ENCODE assay signal across 7 cellular contexts in the genomic region with DNA sequence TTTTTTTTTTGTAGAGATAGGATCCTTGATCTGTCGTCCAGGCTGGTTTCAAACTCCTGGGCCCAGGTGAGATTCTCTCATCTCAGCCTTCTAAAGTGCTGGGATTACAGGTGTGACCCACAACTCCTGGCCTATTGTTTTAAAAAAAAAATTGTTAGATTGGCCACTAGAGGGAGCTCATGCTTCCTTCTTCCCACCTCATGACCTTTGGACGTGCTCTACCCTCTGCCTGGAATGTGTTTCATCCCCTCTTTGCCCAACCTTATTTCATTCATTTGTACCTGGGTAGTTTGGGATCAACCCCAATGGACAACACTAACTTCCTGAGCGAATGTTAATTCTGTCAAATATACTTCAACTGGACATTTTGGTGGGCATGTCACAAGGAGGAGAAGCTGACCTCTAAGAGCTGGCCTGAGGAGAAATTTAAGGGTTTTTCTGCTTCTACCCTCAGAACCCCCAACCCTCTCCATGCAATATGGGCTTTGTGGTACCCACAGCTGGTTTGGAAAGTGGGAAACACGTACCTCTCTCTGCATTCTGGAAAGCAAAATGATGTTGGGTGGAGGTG. TPM values are rescaled to one million over a fixed set of nuclear protein-coding genes. Genes with fewer than 3 reads are reported as not detected.
DNase-seq lines count a peak whose midpoint lies in the region; ATAC-seq and TF ChIP-seq lines count a peak whose summit lies in the region.

No MANE protein-coding gene starts in this region.

- no peaks in the 10 kb centered on the region for H3K27me3 Mint-ChIP-seq in H9 (ENCODE audit: low read depth)
- peaks cover 5% of the 10 kb centered on the region for H3K27me3 Mint-ChIP-seq in endothelial cell (ENCODE audit: unreplicated experiment)
- peaks cover 6% of the 10 kb centered on the region for H3K27me3 Mint-ChIP-seq in neural progenitor cell (ENCODE audit: insufficient read depth, low read depth)

- H3K27me3 ChIP-seq in H9 (ENCODE audit: insufficient read depth, low read length) (no peaks in the 10 kb centered on the region), neural progenitor cell (no peaks in the 10 kb centered on the region)

- H2AK5ac ChIP-seq in H9 (ENCODE audit: insufficient read length, low read length) = no peak overlapping the region

- H2AFZ ChIP-seq in H9 (ENCODE audit: low read length) = no peak overlapping the region
- H2AFZ ChIP-seq in OCI-LY7 (ENCODE audit: low read length) = no peak overlapping the region
- H2AFZ ChIP-seq in neural progenitor cell (replicated peaks) = no peak overlapping the region

- peak; percentile 84 for TF ChIP-seq CTCF in H9 (conservative IDR thresholded peaks at IDR 0.05)
- TF ChIP-seq CTCF in OCI-LY7 (conservative IDR thresholded peaks at IDR 0.05; ENCODE audit: low read length) = peak; percentile 84
- TF ChIP-seq CTCF in endothelial cell (IDR thresholded peaks at IDR 0.05; ENCODE audit: unreplicated experiment) = peak; percentile 90
- peak; percentile 75 for TF ChIP-seq CTCF in neural progenitor cell (IDR thresholded peaks at IDR 0.05)

- H3K9me3 Mint-ChIP-seq in H9 = peaks cover 16 to 18% of the 10 kb centered on the region in 2 experiments
- H3K9me3 Mint-ChIP-seq in endothelial cell (ENCODE audit: unreplicated experiment) = peaks cover 5% of the 10 kb centered on the region
- H3K9me3 Mint-ChIP-seq in neural progenitor cell = peaks cover 8% of the 10 kb centered on the region

- H3K4me3 ChIP-seq in OCI-LY7 (ENCODE audit: low read depth, low read length, poor library complexity, severe bottlenecking) (no peak overlapping the region), neural progenitor cell (no peak overlapping the region)

- H3F3A ChIP-seq in neural progenitor cell (ENCODE audit: low read depth) = no peaks in the 10 kb centered on the region

- no peak overlapping the region for H4K8ac ChIP-seq in H9 (replicated peaks; ENCODE audit: insufficient read length, low read depth, low read length)

- peak; percentile 77 for DNase-seq in ELF-1 (ENCODE audit: low read depth, low spot score)
- peak; percentile 45 for DNase-seq in H9
- DNase-seq in OCI-LY7 (ENCODE audit: low spot score) = peak; percentile 51
- no peak for DNase-seq in endothelial cell (ENCODE audit: low spot score)
- peak; percentile 31 for DNase-seq in neural progenitor cell (ENCODE audit: low spot score)

- no peak overlapping the region; a peak in 1 of 7 replicates for H3K27ac Mint-ChIP-seq in H9
- H3K27ac Mint-ChIP-seq in endothelial cell (ENCODE audit: unreplicated experiment) = no peak overlapping the region
- no peak overlapping the region for H3K27ac Mint-ChIP-seq in neural progenitor cell

- no peaks in the 10 kb centered on the region for H3K9me2 ChIP-seq in OCI-LY7 (ENCODE audit: insufficient read depth, low read length)

- no CpG with 5 or more reads among the region's 4 CpGs for WGBS in H9 (ENCODE audit: extremely low coverage, insufficient read length, low lambda C conversion rate)

- H3K14ac ChIP-seq in H9 (ENCODE audit: insufficient read depth, low read length) = no peak overlapping the region

- H3K36me3 Mint-ChIP-seq in H9 (ENCODE audit: insufficient read depth in 1 of 3, low read depth in 3 of 3) (peaks cover 5 to 8% (median 7%) of the 10 kb centered on the region in 3 experiments; a peak in 6 of 7 replicates), endothelial cell (ENCODE audit: low read depth, unreplicated experiment) (peaks cover 4% of the 10 kb centered on the region), neural progenitor cell (peaks cover 2% of the 10 kb centered on the region)

- H3K56ac ChIP-seq in H9 (ENCODE audit: insufficient read length, low read depth, low read length) = no peak overlapping the region

- H3K36me3 ChIP-seq in OCI-LY7 (ENCODE audit: insufficient read depth, low read length) (no peaks in the 10 kb centered on the region), neural progenitor cell (no peaks in the 10 kb centered on the region)

- no peak overlapping the region for H2BK12ac ChIP-seq in H9 (ENCODE audit: insufficient read length, low read depth, low read length)

- H2BK5ac ChIP-seq in H9 (ENCODE audit: insufficient read length, low read length) = no peak overlapping the region

- H3K27ac ChIP-seq in H9 (ENCODE audit: insufficient read length, low read depth, low read length) (no peak overlapping the region), OCI-LY7 (ENCODE audit: low read depth, low read length, poor library complexity, severe bottlenecking) (no peak overlapping the region), neural progenitor cell (no peak overlapping the region)

- H4K91ac ChIP-seq in H9 (ENCODE audit: insufficient read length, low read depth, low read length) = no peak overlapping the region

- H3K4me3 Mint-ChIP-seq in H9 (no peak overlapping the region), endothelial cell (ENCODE audit: unreplicated experiment) (no peak overlapping the region), neural progenitor cell (no peak overlapping the region)

- H3K9me3 ChIP-seq in H9 (ENCODE audit: control insufficient read depth, low read depth, low read length) = no peaks in the 10 kb centered on the region
- no peaks in the 10 kb centered on the region for H3K9me3 ChIP-seq in OCI-LY7 (ENCODE audit: low read length)
- H3K9me3 ChIP-seq in neural progenitor cell (ENCODE audit: low read depth) = no peaks in the 10 kb centered on the region

- H3K4ac ChIP-seq in H9 (ENCODE audit: low read depth, low read length) = no peak overlapping the region

- H3K4me1 ChIP-seq in H9 (ENCODE audit: insufficient read depth, low read length) = no peaks in the 10 kb centered on the region
- H3K4me1 ChIP-seq in OCI-LY7 (ENCODE audit: insufficient read depth, low read length, poor library complexity, severe bottlenecking) = no peaks in the 10 kb centered on the region
- no peaks in the 10 kb centered on the region for H3K4me1 ChIP-seq in neural progenitor cell

- H3K4me2 ChIP-seq in H9 (ENCODE audit: insufficient read depth, insufficient read length, low read length) = no peak overlapping the region
- H3K4me2 ChIP-seq in OCI-LY7 (ENCODE audit: low read length) = no peak overlapping the region
- H3K4me2 ChIP-seq in neural progenitor cell = no peak overlapping the region

- no peak overlapping the region for H2BK15ac ChIP-seq in H9 (ENCODE audit: low read depth, low read length)

- no peak overlapping the region for H3K18ac ChIP-seq in H9 (ENCODE audit: insufficient read length, low read depth, low read length)

- no peaks in the 10 kb centered on the region for H3K79me2 ChIP-seq in H9 (ENCODE audit: insufficient read depth, low read length)
- no peaks in the 10 kb centered on the region for H3K79me2 ChIP-seq in OCI-LY7 (ENCODE audit: insufficient read depth, low read depth, low read length)
- no peaks in the 10 kb centered on the region for H3K79me2 ChIP-seq in neural progenitor cell (ENCODE audit: low read depth)

- intact Hi-C loops in OCI-LY7 (cut with micrococcal nuclease; ENCODE audit: unreplicated experiment) = loop anchor here (1.0 kb wide), 1 partner anchor 171 kb away; no protein-coding TSS in a partner anchor

- CTCF ChIA-PET in OCI-LY7 (lab: Charles Lee; ENCODE audit: unreplicated experiment) = interaction anchor here (0.5 to 1.0 kb wide), 2 partner anchors 94 to 163 kb away, joined by 3 read pairs; no protein-coding TSS in a partner anchor

- no peak overlapping the region for H4K5ac ChIP-seq in H9 (ENCODE audit: insufficient read length, low read depth, low read length)

- ATAC-seq in HG03565 (IDR thresholded peaks at IDR 0.05; ENCODE audit: unreplicated experiment) (no peak), GM18502 (IDR thresholded peaks at IDR 0.05; ENCODE audit: poor library complexity, unreplicated experiment) (no peak)

- H2BK20ac ChIP-seq in H9 (ENCODE audit: low read depth, low read length, poor library complexity, severe bottlenecking) = no peak overlapping the region

- no peak overlapping the region for H3T11ph ChIP-seq in H9 (ENCODE audit: low read length)

- H3K23me2 ChIP-seq in H9 (ENCODE audit: insufficient read length, low read depth, low read length, poor library complexity, severe bottlenecking) = no peaks in the 10 kb centered on the region

- H3K9ac ChIP-seq in H9 (ENCODE audit: extremely low read depth, insufficient read length, low read length) (no peak overlapping the region), neural progenitor cell (no peak overlapping the region)

- BruUV-seq in OCI-LY7 (replicated peaks; lab: Mats Ljungman, UMichigan) = no TSS peak

- H3K79me1 ChIP-seq in H9 (ENCODE audit: insufficient read depth, low read depth, low read length, poor library complexity, severe bottlenecking) = no peaks in the 10 kb centered on the region

- no peak overlapping the region for H3K23ac ChIP-seq in H9 (ENCODE audit: insufficient read length, low read depth, low read length)

- H4K20me1 ChIP-seq in H9 (ENCODE audit: control insufficient read depth, insufficient read depth, insufficient read length) = no peaks in the 10 kb centered on the region
- no peaks in the 10 kb centered on the region for H4K20me1 ChIP-seq in OCI-LY7 (ENCODE audit: insufficient read depth, low read length)
- H4K20me1 ChIP-seq in neural progenitor cell (ENCODE audit: low read depth) = no peaks in the 10 kb centered on the region

- H3K4me1 Mint-ChIP-seq in H9 (no peaks in the 10 kb centered on the region), endothelial cell (ENCODE audit: unreplicated experiment) (peaks cover 2% of the 10 kb centered on the region), neural progenitor cell (no peaks in the 10 kb centered on the region)

- H2BK120ac ChIP-seq in H9 (ENCODE audit: low read depth, low read length, poor library complexity, severe bottlenecking) = no peak overlapping the region

- POLR2A ChIA-PET in OCI-LY7 (lab: Charles Lee) = interaction anchor here (0.5 to 1.0 kb wide), 2 partner anchors 22 to 1530 kb away, joined by 3 to 5 read pairs; no protein-coding TSS in a partner anchor

RNA-seq across cellular contexts. Expression of a gene that starts 6.4 kb away (rescaled TPM):
- total RNA-seq in H9 (2021) (not detected in 2 replicates), OCI-LY7 (2022) (0.42 TPM in 1 of 2 replicates, not detected in the other), endothelial cell (ENCODE audit: unreplicated experiment) (not detected), neural progenitor cell (ENCODE audit: low replicate concordance) (0.07 TPM in 1 of 2 replicates, not detected in the other)
- not detected in 2 replicates for total RNA-seq in OCI-LY7 (2014; rRNA removed; shearing (Covaris generic))

RNA-seq across cellular contexts. Expression of a gene that starts 45.0 kb away (rescaled TPM):
- total RNA-seq in H9 (2021) (2.7 and 3.2 TPM in 2 replicates), OCI-LY7 (2022) (15.3 and 19.3 TPM in 2 replicates), endothelial cell (ENCODE audit: unreplicated experiment) (4.0 TPM), neural progenitor cell (ENCODE audit: low replicate concordance) (0.07 and 0.84 TPM in 2 replicates)
- total RNA-seq in OCI-LY7 (2014; rRNA removed; shearing (Covaris generic)) = 21.5 and 29.9 TPM in 2 replicates
